Comparison of ENCODE assay signal across 17 cellular contexts in the genomic region with DNA sequence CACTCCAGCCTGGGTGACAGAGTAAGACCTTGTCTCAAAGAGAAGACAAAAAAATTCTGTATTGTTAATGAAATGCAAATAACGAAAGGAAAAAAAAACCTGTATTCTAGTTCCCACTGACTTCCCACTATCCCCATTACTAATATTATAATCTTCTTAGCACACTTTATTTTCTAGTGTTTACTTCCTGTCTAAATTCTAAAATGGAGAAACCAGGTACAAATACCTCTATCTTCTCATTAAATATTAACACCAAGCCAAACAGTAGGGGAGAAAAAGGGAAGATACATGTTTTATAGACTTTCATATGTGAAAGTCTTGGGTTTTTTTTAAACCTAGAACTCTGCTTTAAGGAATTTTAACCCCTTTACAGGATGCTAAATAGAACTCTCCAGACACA. TPM values are rescaled to one million over a fixed set of nuclear protein-coding genes. Genes with fewer than 3 reads are reported as not detected.
DNase-seq lines count a peak whose midpoint lies in the region; ATAC-seq and TF ChIP-seq lines count a peak whose summit lies in the region.
"Had no signal": no experiment of that assay in that cellular context is flagged by ENCODE, and none has a peak within 500 bp of the region (broad histone marks: within the 10 kb centered on the region; RNA-seq: fewer than 3 reads in every experiment).

No MANE protein-coding gene starts in this region.

- ATAC-seq in heart left ventricle = no peak
- no peak for ATAC-seq in HG02759 (IDR thresholded peaks at IDR 0.05; ENCODE audit: unreplicated experiment)
- ATAC-seq in HG02571 (IDR thresholded peaks at IDR 0.05; ENCODE audit: unreplicated experiment) = no peak
- ATAC-seq: K562 had no signal

- no peaks in the 10 kb centered on the region for H3K36me3 ChIP-seq in left ventricle myocardium inferior
- no peaks in the 10 kb centered on the region for H3K36me3 ChIP-seq in heart left ventricle
- H3K36me3 ChIP-seq in endocrine pancreas (ENCODE audit: control insufficient read depth, insufficient read depth, low read length) = no peaks in the 10 kb centered on the region
- H3K36me3 ChIP-seq: Peyer's patch had no signal

- H3K4me3 Mint-ChIP-seq in nephron = no peak overlapping the region

- H3K36me3 Mint-ChIP-seq in nephron (ENCODE audit: low read depth) = peaks cover 5% of the 10 kb centered on the region

- H3K27ac ChIP-seq in left ventricle myocardium inferior (replicated peaks) (peak overlapping the region; percentile 76), heart left ventricle (peak overlapping the region in 6 of 12 donors; percentile 7 to 79 (median 64))
- H3K27ac ChIP-seq: HL-60, Peyer's patch had no signal

- no peaks in the 10 kb centered on the region for H3K27me3 ChIP-seq in left ventricle myocardium inferior (ENCODE audit: low read depth)
- no peaks in the 10 kb centered on the region for H3K27me3 ChIP-seq in heart left ventricle
- H3K27me3 ChIP-seq in endocrine pancreas (ENCODE audit: control insufficient read depth, insufficient read depth, low read length) = no peaks in the 10 kb centered on the region
- H3K27me3 ChIP-seq: Peyer's patch had no signal

- intact Hi-C loops in left ventricle myocardium inferior (cut with micrococcal nuclease) = no loop called here
- intact Hi-C loops in heart left ventricle (cut with DNase I) = no loop called here

- no peak overlapping the region for H3K4me3 ChIP-seq in left ventricle myocardium inferior
- no peak overlapping the region for H3K4me3 ChIP-seq in heart left ventricle
- peak overlapping the region; percentile 7 for H3K4me3 ChIP-seq in endocrine pancreas (ENCODE audit: control insufficient read depth, insufficient read depth, low read length)
- H3K4me3 ChIP-seq: K562, Peyer's patch had no signal

- H3K9me3 Mint-ChIP-seq in nephron = no peaks in the 10 kb centered on the region

- H3K4me1 Mint-ChIP-seq in nephron = peaks cover 57% of the 10 kb centered on the region

- peaks cover 63% of the 10 kb centered on the region for H3K4me1 ChIP-seq in left ventricle myocardium inferior
- peaks cover 9 to 63% (median 36%) of the 10 kb centered on the region in 12 donors for H3K4me1 ChIP-seq in heart left ventricle
- H3K4me1 ChIP-seq in endocrine pancreas (ENCODE audit: control insufficient read depth, insufficient read depth, low read length) = peaks cover 46% of the 10 kb centered on the region

- DNase-seq in left ventricle myocardium inferior = no peak
- DNase-seq in heart left ventricle = no peak
- no peak for DNase-seq in NCI-H2227 treated with DMSO at 0.1 percent for 48 hours (lab: John Stamatoyannopoulos, UW)
- no peak for DNase-seq in stimulated activated CD4-positive, alpha-beta T cell treated with anti-CD3 and anti-CD28 coated beads, Interleukin-4, amount 100 ng/mL, for 1 hour
- DNase-seq: HCEC 1CT, NCI-H1048, NCI-H1694, NCI-H2107, NCI-H748 treated with DMSO at 0.1 percent for 48 hours, Peyer's patch, SIG-M5 had no signal

- H3K9me3 ChIP-seq in left ventricle myocardium inferior (replicated peaks) (no peaks in the 10 kb centered on the region), heart left ventricle (no peaks in the 10 kb centered on the region), endocrine pancreas (ENCODE audit: control insufficient read depth, low read length) (no peaks in the 10 kb centered on the region)
- H3K9me3 ChIP-seq: Peyer's patch had no signal

- TF ChIP-seq CTCF in left ventricle myocardium inferior (IDR thresholded peaks at IDR 0.05; ENCODE audit: borderline replicate concordance) (no peak), heart left ventricle (IDR thresholded peaks at IDR 0.05) (no peak), nephron (IDR thresholded peaks at IDR 0.05; ENCODE audit: unreplicated experiment in 3 of 3) (no peak)

- H3K27me3 Mint-ChIP-seq in nephron (ENCODE audit: low read depth) = no peaks in the 10 kb centered on the region

- 61 to 76% (median 68%) methylated on average over 1 of the region's 1 CpG for WGBS in heart left ventricle, 4 donors

- peak overlapping the region; percentile 58 to 64 (median 64) for H3K27ac Mint-ChIP-seq in nephron

- no peak overlapping the region for H3K9ac ChIP-seq in endocrine pancreas (ENCODE audit: control insufficient read depth, insufficient read depth, low read length)

- no peak for TF ChIP-seq POLR2A in heart left ventricle (IDR thresholded peaks at IDR 0.05)

RNA-seq across cellular contexts. Expression of gene PLXND1, which starts 55.3 kb away (rescaled TPM):
- 45.5 TPM for total RNA-seq in left ventricle myocardium inferior
- 100 to 1,000 TPM in 2 of 9 donors, 10 to 100 TPM in 7; 40.8 to 218 (median 64.9) TPM for total RNA-seq in heart left ventricle
- polyA plus RNA-seq in heart left ventricle = 10 to 100 TPM; 66.4 to 67.3 TPM
